1 cellular context compared by ENCODE assay signal in genomic region chr2:74833418-74834233, GRCh38.
TF ChIP-seq lines count a peak whose summit lies in the region.

Gene HK2, plus strand, starts transcription at chr2:74834127. Its CDS starts 454 bp downstream, at chr2:74834581.

TF ChIP-seq in GM12878, 131 proteins besides CTCF, POLR2A, EP300 and RAD21 (continued from another document):
- TF ChIP-seq ZNF592 (IDR thresholded peaks at IDR 0.05) (0 out of 2 replicates have a peak, but pooled peaks have one; percentile 12), EGR1 (IDR thresholded peaks at IDR 0.05; ENCODE audit: borderline replicate concordance in 1 of 2, low read depth in 2 of 2, low read length in 2 of 2) (peak in 1 of 2 experiments; percentile 48; a peak in 1 of 3 replicates), POLR2AphosphoS5 (IDR thresholded peaks at IDR 0.05; ENCODE audit: low read length) (peak; percentile 29; the same call in 1 of the 2 replicates), SMAD5 (IDR thresholded peaks at IDR 0.05; ENCODE audit: low read depth) (no peak), PKNOX1 (IDR thresholded peaks at IDR 0.05) (0 out of 2 replicates have a peak, but pooled peaks have one; percentile 6), IKZF1 (conservative IDR thresholded peaks at IDR 0.05) (peak; percentile 54; the same call in 1 of the 2 replicates), TCF12 (IDR thresholded peaks at IDR 0.05; ENCODE audit: low read depth, low read length) (no peak), BHLHE40 (IDR thresholded peaks at IDR 0.05; ENCODE audit: borderline replicate concordance in 1 of 2, low read depth in 2 of 2, low read length in 1 of 2) (peak; percentile 47 to 74; a peak in 3 of 4 replicates), CHD2 (IDR thresholded peaks at IDR 0.05; ENCODE audit: borderline replicate concordance, low read depth, low read length) (0 out of 2 replicates have a peak, but pooled peaks have one; percentile 43), LARP7 (IDR thresholded peaks at IDR 0.05) (peak; percentile 24; the same call in 1 of the 2 replicates), ZBTB40 (IDR thresholded peaks at IDR 0.05; ENCODE audit: borderline replicate concordance) (0 out of 2 replicates have a peak, but pooled peaks have one; percentile 20), NBN (IDR thresholded peaks at IDR 0.05) (0 out of 2 replicates have a peak, but pooled peaks have one; percentile 28), NRF1 (conservative IDR thresholded peaks at IDR 0.05; ENCODE audit: low read depth, low read length) (peak; percentile 40), SMARCA5 (IDR thresholded peaks at IDR 0.05) (no peak), RELB (IDR thresholded peaks at IDR 0.05; ENCODE audit: low read depth) (0 out of 2 replicates have a peak, but pooled peaks have one; percentile 17), STAT3 (IDR thresholded peaks at IDR 0.05; ENCODE audit: low read depth, low read length) (no peak), NKRF (conservative IDR thresholded peaks at IDR 0.05) (peak; percentile 94), HDGF (IDR thresholded peaks at IDR 0.05) (0 out of 2 replicates have a peak, but pooled peaks have one; percentile 16), SIN3A (IDR thresholded peaks at IDR 0.05; ENCODE audit: low read depth, low read length) (no peak), BCL3 (IDR thresholded peaks at IDR 0.05; ENCODE audit: borderline replicate concordance, insufficient read depth, low read depth, low read length, poor library complexity, severe bottlenecking) (no peak), MAX (IDR thresholded peaks at IDR 0.05; ENCODE audit: low read depth, low read length) (peak; percentile 77), TAF1 (IDR thresholded peaks at IDR 0.05; ENCODE audit: borderline replicate concordance, low read depth, low read length) (peak; percentile 87), MXI1 (IDR thresholded peaks at IDR 0.05; ENCODE audit: low read depth, low read length) (peak; percentile 90), SP1 (IDR thresholded peaks at IDR 0.05; ENCODE audit: low read depth, low read length) (peak; percentile 78)
